ENCODE assay signal across 15 cellular contexts in genomic region chr11:35036642-35037041, GRCh38.
DNase-seq lines count a peak whose midpoint lies in the region; ATAC-seq, FAIRE-seq and TF ChIP-seq lines count a peak whose summit lies in the region.
"Had no signal": no experiment of that assay in that cellular context is flagged by ENCODE, and none has a peak within 500 bp of the region (broad histone marks: within the 10 kb centered on the region; RNA-seq: fewer than 3 reads in every experiment).

No MANE protein-coding gene starts in this region.

- no peak for TF ChIP-seq POLR2A in endothelial cell of umbilical vein (IDR thresholded peaks at IDR 0.05; ENCODE audit: low read depth, low read length)

- no peaks in the 10 kb centered on the region for H3K79me2 ChIP-seq in endothelial cell of umbilical vein (ENCODE audit: control insufficient read depth, insufficient read depth, low read length)

- H3K36me3 ChIP-seq in endothelial cell of umbilical vein (ENCODE audit: control insufficient read depth in 2 of 2, extremely low read depth in 1 of 2, insufficient read depth in 2 of 2, low read length in 2 of 2) = no peaks in the 10 kb centered on the region
- H3K36me3 ChIP-seq: esophagus muscularis mucosa had no signal

- intact Hi-C loops in endothelial cell of umbilical vein (cut with micrococcal nuclease) = no loop called here

- POLR2A ChIA-PET in endothelial cell of umbilical vein (lab: Charles Lee) = no interaction called here

- TF ChIP-seq CTCF in endothelial cell of umbilical vein (IDR thresholded peaks at IDR 0.05; ENCODE audit: extremely low read depth in 1 of 2, insufficient read depth in 1 of 2, low read depth in 1 of 2, low read length in 2 of 2) = no peak

- CTCF ChIA-PET in endothelial cell of umbilical vein (lab: Charles Lee) = interaction anchor here (0.9 to 1.3 kb wide), 3 partner anchors 39 to 51 kb away, joined by 3 to 7 read pairs (median 4); no protein-coding TSS in a partner anchor

- ATAC-seq in stimulated activated naive CD8-positive, alpha-beta T cell treated with anti-CD3 and anti-CD28 coated beads, Interleukin-15, amount 100 ng/mL, for 72 hours = peak; percentile 62
- ATAC-seq in GM21528 (IDR thresholded peaks at IDR 0.05; ENCODE audit: low FRiP score, unreplicated experiment) = no peak
- ATAC-seq: activated CD4-positive, CD25-positive, alpha-beta regulatory T cell treated with anti-CD3 and anti-CD28 coated beads, Interleukin-2, amount 50 U/mL, for 24 hours had no signal

- no peak overlapping the region for H3K4me2 ChIP-seq in endothelial cell of umbilical vein (ENCODE audit: insufficient read depth, low read length)

- no peak for DNase-seq in activated naive CD4-positive, alpha-beta T cell treated with Interleukin-2 at 50 U/mL for 16 hours
- DNase-seq in RCC 7860 (ENCODE audit: low spot score) (peak; percentile 31), endothelial cell of umbilical vein (ENCODE audit: low read depth, low spot score) (no peak), SHP77 treated with DMSO at 0.1 percent for 48 hours (lab: John Stamatoyannopoulos, UW) (no peak), epidermal melanocyte (ENCODE audit: insufficient read length, low spot score) (no peak)
- DNase-seq in stimulated activated naive CD8-positive, alpha-beta T cell treated with anti-CD3 and anti-CD28 coated beads, Interleukin-15, amount 100 ng/mL, for 72 hours = peak; percentile 24 to 54
- DNase-seq: activated effector memory CD4-positive, alpha-beta T cell treated with anti-CD3 and anti-CD28 coated beads, Interleukin-2, amount 50 U/mL, for 16 hours; DMS79; naive thymus-derived CD4-positive, alpha-beta T cell had no signal

- H3K27ac Mint-ChIP-seq in activated naive CD4-positive, alpha-beta T cell treated with anti-CD3 and anti-CD28 coated beads, Interleukin-2, amount 50 U/mL, for 24 hours = peak overlapping the region; percentile 21
- H3K27ac Mint-ChIP-seq in stimulated activated naive CD8-positive, alpha-beta T cell treated with anti-CD3 and anti-CD28 coated beads, Interleukin-15, amount 100 ng/mL, for 72 hours = no peak overlapping the region

- no peaks in the 10 kb centered on the region for H3K9me3 ChIP-seq in endothelial cell of umbilical vein (replicated peaks; ENCODE audit: control insufficient read depth, insufficient read depth, low read length)
- H3K9me3 ChIP-seq: esophagus muscularis mucosa had no signal

- H3K9ac ChIP-seq in endothelial cell of umbilical vein (replicated peaks; ENCODE audit: extremely low read depth, insufficient read depth, low read length) = no peak overlapping the region

- no peaks in the 10 kb centered on the region for H4K20me1 ChIP-seq in endothelial cell of umbilical vein (replicated peaks; ENCODE audit: control insufficient read depth, extremely low read depth, insufficient read depth, low read length)

- H3K4me3 ChIP-seq in endothelial cell of umbilical vein (replicated peaks in 1 of 3; ENCODE audit: insufficient read depth in 1 of 3, low read depth in 1 of 3, low read length in 3 of 3) = no peak overlapping the region
- H3K4me3 ChIP-seq: esophagus muscularis mucosa had no signal

- peaks cover 4% of the 10 kb centered on the region for H3K36me3 Mint-ChIP-seq in activated naive CD4-positive, alpha-beta T cell treated with anti-CD3 and anti-CD28 coated beads, Interleukin-2, amount 50 U/mL, for 24 hours

- no peaks in the 10 kb centered on the region for H3K9me1 ChIP-seq in endothelial cell of umbilical vein (replicated peaks; ENCODE audit: control insufficient read depth, extremely low read depth, insufficient read depth, low read length)

- H3K27me3 ChIP-seq in endothelial cell of umbilical vein (ENCODE audit: control insufficient read depth in 2 of 2, insufficient read depth in 2 of 2, low read length in 2 of 2) = no peaks in the 10 kb centered on the region
- H3K27me3 ChIP-seq: esophagus muscularis mucosa had no signal

- no TSS peak for BruUV-seq in endothelial cell of umbilical vein (replicated peaks; lab: Mats Ljungman, UMichigan)

- H3K4me3 Mint-ChIP-seq in activated naive CD4-positive, alpha-beta T cell treated with anti-CD3 and anti-CD28 coated beads, Interleukin-2, amount 50 U/mL, for 24 hours = no peak overlapping the region
- H3K4me3 Mint-ChIP-seq in stimulated activated naive CD8-positive, alpha-beta T cell treated with anti-CD3 and anti-CD28 coated beads, Interleukin-15, amount 100 ng/mL, for 72 hours = no peak overlapping the region
- H3K4me3 Mint-ChIP-seq: central memory CD8-positive, alpha-beta T cell; naive thymus-derived CD4-positive, alpha-beta T cell had no signal

- H2AFZ ChIP-seq in endothelial cell of umbilical vein (ENCODE audit: low read depth, low read length) = no peak overlapping the region

- dilution Hi-C loops in endothelial cell of umbilical vein (cut with MboI; ENCODE audit: extremely low pct_ligation_motif_present, low sequenced_read_pairs) = no loop called here

- peaks cover 15% of the 10 kb centered on the region for H3K9me3 Mint-ChIP-seq in activated naive CD4-positive, alpha-beta T cell treated with anti-CD3 and anti-CD28 coated beads, Interleukin-2, amount 50 U/mL, for 24 hours
- H3K9me3 Mint-ChIP-seq in stimulated activated naive CD8-positive, alpha-beta T cell treated with anti-CD3 and anti-CD28 coated beads, Interleukin-15, amount 100 ng/mL, for 72 hours = peaks cover 18 to 21% of the 10 kb centered on the region in 2 donors
- H3K9me3 Mint-ChIP-seq: central memory CD8-positive, alpha-beta T cell had no signal

- H3K27me3 Mint-ChIP-seq in activated naive CD4-positive, alpha-beta T cell treated with anti-CD3 and anti-CD28 coated beads, Interleukin-2, amount 50 U/mL, for 24 hours = no peaks in the 10 kb centered on the region
- H3K27me3 Mint-ChIP-seq in stimulated activated naive CD8-positive, alpha-beta T cell treated with anti-CD3 and anti-CD28 coated beads, Interleukin-15, amount 100 ng/mL, for 72 hours = peaks cover 7% of the 10 kb centered on the region
- H3K27me3 Mint-ChIP-seq: central memory CD8-positive, alpha-beta T cell had no signal

- peaks cover 19% of the 10 kb centered on the region for H3K4me1 ChIP-seq in endothelial cell of umbilical vein (ENCODE audit: control insufficient read depth, extremely low read depth, insufficient read depth, low read length)

- FAIRE-seq in RCC 7860 (lab: Jason Lieb, UNC) (no peak), endothelial cell of umbilical vein (lab: Jason Lieb, UNC) (no peak)
- FAIRE-seq: islet of Langerhans had no signal

- H3K4me1 Mint-ChIP-seq in activated naive CD4-positive, alpha-beta T cell treated with anti-CD3 and anti-CD28 coated beads, Interleukin-2, amount 50 U/mL, for 24 hours = peaks cover 69% of the 10 kb centered on the region
- peaks cover 74% of the 10 kb centered on the region for H3K4me1 Mint-ChIP-seq in stimulated activated naive CD8-positive, alpha-beta T cell treated with anti-CD3 and anti-CD28 coated beads, Interleukin-15, amount 100 ng/mL, for 72 hours

- peak overlapping the region; percentile 42 for H3K27ac ChIP-seq in endothelial cell of umbilical vein (ENCODE audit: insufficient read depth, low read depth, low read length)
- H3K27ac ChIP-seq: esophagus muscularis mucosa had no signal

TF ChIP-seq in endothelial cell of umbilical vein, 7 proteins besides CTCF, POLR2A, EP300 and RAD21:
- TF ChIP-seq FOS (IDR thresholded peaks at IDR 0.05; ENCODE audit: borderline replicate concordance, insufficient read depth, low read length) (no peak), MYC (IDR thresholded peaks at IDR 0.05; ENCODE audit: low read depth, low read length) (no peak), POLR2AphosphoS5 (IDR thresholded peaks at IDR 0.05; ENCODE audit: insufficient read depth, low read depth, low read length) (no peak), EZH2 (IDR thresholded peaks at IDR 0.05; ENCODE audit: borderline replicate concordance, low read depth, low read length, severe bottlenecking) (no peak)

Comparison
In these comparisons a context has a peak if more than half of its experiments do, and no peak if none do; other contexts are left out.
1. DNase-seq: peak in RCC 7860 (single experiment) and stimulated activated naive CD8-positive, alpha-beta T cell treated with anti-CD3 and anti-CD28 coated beads, Interleukin-15, amount 100 ng/mL, for 72 hours (2 of 2); none in activated naive CD4-positive, alpha-beta T cell treated with Interleukin-2 at 50 U/mL for 16 hours (single experiment), endothelial cell of umbilical vein (single experiment), SHP77 treated with DMSO at 0.1 percent for 48 hours (single experiment) and epidermal melanocyte (single experiment).